21 cellular contexts compared by ENCODE assay signal in the genomic region with DNA sequence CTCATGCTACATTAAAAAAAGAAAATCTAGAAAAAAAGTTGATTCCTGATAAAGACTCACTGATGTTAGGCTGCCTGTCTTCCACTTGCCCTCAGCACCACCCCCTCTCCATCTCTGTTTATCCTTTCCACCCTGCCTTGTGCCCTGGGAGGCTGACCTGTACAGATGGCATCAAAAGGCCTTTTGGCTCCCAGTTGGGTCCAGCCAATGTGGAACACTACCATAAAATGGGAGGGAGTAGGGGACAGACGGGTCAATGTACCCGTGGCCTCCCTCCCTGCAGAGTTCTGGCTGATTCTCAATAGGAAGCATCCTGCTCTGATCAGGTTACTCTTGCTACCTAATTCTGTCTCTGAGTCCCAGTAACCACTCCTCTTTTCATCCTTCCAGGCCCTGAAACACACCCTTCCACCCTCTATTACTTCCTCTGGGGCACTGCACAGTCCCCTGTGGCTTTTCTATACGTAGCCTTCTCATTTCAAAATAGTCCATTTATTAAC.
DNase-seq lines count a peak whose midpoint lies in the region; ATAC-seq and TF ChIP-seq lines count a peak whose summit lies in the region.
"Had no signal": no experiment of that assay in that cellular context is flagged by ENCODE, and none has a peak within 500 bp of the region (broad histone marks: within the 10 kb centered on the region; RNA-seq: fewer than 3 reads in every experiment).

No MANE protein-coding gene starts in this region.

- H3K27ac Mint-ChIP-seq in neural progenitor cell: peak overlapping the region; percentile 22

- H3K36me3 ChIP-seq in BLaER1 (no peaks in the 10 kb centered on the region), H7 (replicated peaks; ENCODE audit: control insufficient read depth, insufficient read depth, low read length) (no peaks in the 10 kb centered on the region), neural progenitor cell (no peaks in the 10 kb centered on the region)

- no peaks in the 10 kb centered on the region for H3K9me3 Mint-ChIP-seq in neural progenitor cell

- H3K27me3 Mint-ChIP-seq in neural progenitor cell (ENCODE audit: insufficient read depth, low read depth): no peaks in the 10 kb centered on the region

- H3K4me2 ChIP-seq in BLaER1: peak overlapping the region; percentile 1; the same call in 1 of the 2 replicates
- H3K4me2 ChIP-seq in neural progenitor cell: no peak overlapping the region

- no peak overlapping the region for H3K4me3 Mint-ChIP-seq in neural progenitor cell

- peaks cover 7% of the 10 kb centered on the region; the same call in 1 of the 2 replicates for H3K4me1 ChIP-seq in BLaER1
- H3K4me1 ChIP-seq in neural progenitor cell: peaks cover 13% of the 10 kb centered on the region

- H3K27ac ChIP-seq in BLaER1 (no peak overlapping the region), neural progenitor cell (no peak overlapping the region)
- H3K27ac ChIP-seq: RWPE1, SK-N-MC had no signal

- no peak for TF ChIP-seq CTCF in neural progenitor cell (IDR thresholded peaks at IDR 0.05)

- H3K9ac ChIP-seq in BLaER1 (no peak overlapping the region), neural progenitor cell (no peak overlapping the region)

- peak; percentile 7 for DNase-seq in H7
- DNase-seq in cerebellar nuclear complex (lab: John Stamatoyannopoulos, UW): peak; percentile 28 to 67
- no peak for DNase-seq in neural progenitor cell (ENCODE audit: low spot score)
- DNase-seq in NCI-H128 (lab: John Stamatoyannopoulos, UW; ENCODE audit: unreplicated experiment): no peak
- DNase-seq: 8988T; EL; HCEC 1CT; KG1; NCI-H1092 treated with DMSO at 0.1 percent for 48 hours; NCI-H146; NCI-H2029; NCI-H2227 treated with DMSO at 0.1 percent for 48 hours; NCI-H510A; NCI-H748 treated with DMSO at 0.1 percent for 48 hours; NK-92 treated with Interleukin-12 subunit alpha and Interleukin-12 subunit beta, amount 100 ng/mL, for 24 hours; SHP77 treated with DMSO at 0.1 percent for 48 hours had no signal

- ATAC-seq in HG03354 (IDR thresholded peaks at IDR 0.05; ENCODE audit: poor library complexity, severe bottlenecking, unreplicated experiment): no peak
- no peak for ATAC-seq in GM18519 (IDR thresholded peaks at IDR 0.05; ENCODE audit: low FRiP score, unreplicated experiment)

- peaks cover 16% of the 10 kb centered on the region for H3K4me1 Mint-ChIP-seq in neural progenitor cell

- no peak overlapping the region for H3K4me3 ChIP-seq in BLaER1
- H3K4me3 ChIP-seq in H7 (ENCODE audit: insufficient read depth, low read depth, low read length): no peak overlapping the region
- H3K4me3 ChIP-seq in neural progenitor cell: no peak overlapping the region
- H3K4me3 ChIP-seq: SK-N-MC had no signal

- no peaks in the 10 kb centered on the region for H4K20me1 ChIP-seq in BLaER1
- no peaks in the 10 kb centered on the region for H4K20me1 ChIP-seq in neural progenitor cell (ENCODE audit: low read depth)

- H3K79me2 ChIP-seq in neural progenitor cell (ENCODE audit: low read depth): no peaks in the 10 kb centered on the region

- H2AFZ ChIP-seq in neural progenitor cell (replicated peaks): no peak overlapping the region

- no peaks in the 10 kb centered on the region for H3K9me3 ChIP-seq in BLaER1
- no peaks in the 10 kb centered on the region for H3K9me3 ChIP-seq in neural progenitor cell (ENCODE audit: low read depth)

- H3K36me3 Mint-ChIP-seq in neural progenitor cell: no peaks in the 10 kb centered on the region

- H3F3A ChIP-seq in neural progenitor cell (ENCODE audit: low read depth): no peaks in the 10 kb centered on the region

- no peaks in the 10 kb centered on the region for H3K27me3 ChIP-seq in BLaER1
- H3K27me3 ChIP-seq in H7 (ENCODE audit: control insufficient read depth, insufficient read depth, low read length): no peaks in the 10 kb centered on the region
- H3K27me3 ChIP-seq in neural progenitor cell: no peaks in the 10 kb centered on the region

Comparison
In these comparisons a context has a peak if more than half of its experiments do, and no peak if none do; other contexts are left out.
1. DNase-seq: peak in H7 (single experiment) and cerebellar nuclear complex (2 of 2); none in neural progenitor cell (single experiment) and NCI-H128 (single experiment).